23 cellular contexts compared by ENCODE assay signal in the genomic region with DNA sequence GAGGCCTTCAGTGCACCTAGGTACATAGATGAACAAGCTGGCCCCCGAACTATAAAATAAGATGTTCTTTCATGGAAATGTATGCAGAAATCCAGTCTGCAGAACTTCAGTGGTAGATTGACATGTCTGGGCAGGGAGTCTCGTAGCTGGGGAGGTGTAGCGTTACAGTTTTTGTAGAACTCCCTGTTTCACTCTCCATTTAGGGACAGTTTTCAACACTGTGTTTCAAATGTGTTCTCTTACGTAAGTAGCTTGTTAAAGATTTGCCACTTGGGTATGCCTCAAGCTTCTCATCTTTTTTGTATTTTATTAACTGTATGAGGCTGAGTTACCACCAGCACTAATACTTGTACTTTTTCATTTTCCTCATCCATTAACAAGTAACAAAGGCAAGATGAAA.
"Had no signal": no experiment of that assay in that cellular context is flagged by ENCODE, and none has a peak within 500 bp of the region (broad histone marks: within the 10 kb centered on the region; RNA-seq: fewer than 3 reads in every experiment).

No MANE protein-coding gene starts in this region.

- ATAC-seq: esophagus mucosa; left ventricle myocardium superior; naive thymus-derived CD8-positive, alpha-beta T cell; T-cell had no signal

- DNase-seq: activated CD4-positive, alpha-beta T cell treated with anti-CD3 and anti-CD28 coated beads for 1 hour; activated gamma-delta T cell treated with Interleukin-2 at 50 U/mL for 16 hours; adrenal gland; brain microvascular endothelial cell; central memory CD4-positive, alpha-beta T cell; dermis blood vessel endothelial cell; effector CD8-positive, alpha-beta T cell; foreskin melanocyte; hypothalamus; left ventricle myocardium superior; mammary epithelial cell; naive thymus-derived CD8-positive, alpha-beta T cell; spleen; stimulated activated CD4-positive, alpha-beta T cell treated with anti-CD3 and anti-CD28 coated beads, Interleukin-4, amount 100 ng/mL, for 1 hour; stimulated activated naive CD4-positive, alpha-beta T cell treated with Interleukin-2 at 50 U/mL for 16 hours; T-cell; WERI-Rb-1 had no signal

- H3K27ac Mint-ChIP-seq: activated T-helper 1 cell treated with anti-CD3 and anti-CD28 coated beads, Interleukin-12 subunit alpha, Interleukin-12 subunit beta, Interleukin-2, Interleukin-4 antibody, amounts not matched to agents 30 ng/mL and 10 ng/mL and 1 ng/mL, durations not matched to agents 14 hours and 24 hours and 36 hours; mesothelial cell of epicardium; neural progenitor cell had no signal

- H3K36me3 ChIP-seq: neural progenitor cell had no signal

- H3K4me3 ChIP-seq: adrenal gland, ascending aorta, neural progenitor cell, spleen had no signal

- H3K9me3 Mint-ChIP-seq: activated T-helper 1 cell treated with anti-CD3 and anti-CD28 coated beads, Interleukin-12 subunit alpha, Interleukin-12 subunit beta, Interleukin-2, Interleukin-4 antibody, amounts not matched to agents 30 ng/mL and 10 ng/mL and 1 ng/mL, durations not matched to agents 14 hours and 24 hours and 36 hours; mesothelial cell of epicardium; naive thymus-derived CD8-positive, alpha-beta T cell; neural progenitor cell; T-cell had no signal

- H3K27me3 Mint-ChIP-seq: activated naive CD8-positive, alpha-beta T cell; naive thymus-derived CD8-positive, alpha-beta T cell; T-cell had no signal

- H3K4me1 Mint-ChIP-seq: mesothelial cell of epicardium had no signal

- H3K27me3 ChIP-seq: adrenal gland, ascending aorta, brain microvascular endothelial cell, neural progenitor cell, spleen had no signal

- H3K27ac ChIP-seq: adrenal gland, ascending aorta, brain microvascular endothelial cell, neural progenitor cell, spleen, WERI-Rb-1 had no signal

- H3K4me3 Mint-ChIP-seq: activated naive CD8-positive, alpha-beta T cell; activated T-helper 1 cell treated with anti-CD3 and anti-CD28 coated beads, Interleukin-12 subunit alpha, Interleukin-12 subunit beta, Interleukin-2, Interleukin-4 antibody, amounts not matched to agents 30 ng/mL and 10 ng/mL and 1 ng/mL, durations not matched to agents 14 hours and 24 hours and 36 hours; mesothelial cell of epicardium; naive thymus-derived CD8-positive, alpha-beta T cell; neural progenitor cell; T-cell had no signal
